In genomic region chr21:35508389-35508888, GRCh38 we compare ENCODE assay signal across 8 cellular contexts.
DNase-seq lines count a peak whose midpoint lies in the region; ATAC-seq and TF ChIP-seq lines count a peak whose summit lies in the region.
"Had no signal": no experiment of that assay in that cellular context is flagged by ENCODE, and none has a peak within 500 bp of the region (broad histone marks: within the 10 kb centered on the region; RNA-seq: fewer than 3 reads in every experiment).

No MANE protein-coding gene starts in this region.

- H3K4me3 Mint-ChIP-seq in H9 (no peak overlapping the region; a peak in 1 of 5 replicates), neural crest cell (no peak overlapping the region)

- H2BK20ac ChIP-seq in H9 (ENCODE audit: low read depth, low read length, poor library complexity, severe bottlenecking), result no peak overlapping the region

- no peak overlapping the region for H2BK120ac ChIP-seq in H9 (ENCODE audit: low read depth, low read length, poor library complexity, severe bottlenecking)

- DNase-seq in H9 (peak; percentile 56), NOMO-1 treated with DMSO at 0.1 percent for 48 hours (lab: John Stamatoyannopoulos, UW; ENCODE audit: unreplicated experiment) (peak; percentile 99), erythroblast (lab: John Stamatoyannopoulos, UW) (peak; percentile 68 to 76), neural crest cell (ENCODE audit: low read depth, low spot score) (peak; percentile 23), cortex of kidney (lab: John Stamatoyannopoulos, UW) (no peak)
- no peak for DNase-seq in stimulated activated CD4-positive, alpha-beta T cell treated with anti-CD3 and anti-CD28 coated beads, Interleukin-12 subunit alpha, Interleukin-12 subunit beta, amount 100 ng/mL, for 4 hours

- H3K27ac ChIP-seq in H9 (ENCODE audit: insufficient read length, low read depth, low read length), result no peak overlapping the region
- H3K27ac ChIP-seq: SK-N-MC had no signal

- no peak overlapping the region for H4K91ac ChIP-seq in H9 (ENCODE audit: insufficient read length, low read depth, low read length)

- peaks cover 65 to 70% of the 10 kb centered on the region in 2 experiments for H3K4me1 Mint-ChIP-seq in H9
- H3K4me1 Mint-ChIP-seq in neural crest cell, result peaks cover 47% of the 10 kb centered on the region

- H3K9me3 Mint-ChIP-seq in H9, result no peaks in the 10 kb centered on the region
- no peaks in the 10 kb centered on the region for H3K9me3 Mint-ChIP-seq in neural crest cell

- H3K36me3 Mint-ChIP-seq in H9 (ENCODE audit: insufficient read depth in 1 of 3, low read depth in 3 of 3) (no peaks in the 10 kb centered on the region), neural crest cell (ENCODE audit: low read depth) (no peaks in the 10 kb centered on the region)

- H3K79me1 ChIP-seq in H9 (ENCODE audit: insufficient read depth, low read depth, low read length, poor library complexity, severe bottlenecking), result no peaks in the 10 kb centered on the region

- H3T11ph ChIP-seq in H9 (ENCODE audit: low read length), result no peak overlapping the region

- H3K27me3 Mint-ChIP-seq in H9 (ENCODE audit: low read depth), result no peaks in the 10 kb centered on the region
- H3K27me3 Mint-ChIP-seq in neural crest cell (ENCODE audit: low read depth), result no peaks in the 10 kb centered on the region

- H3K4me2 ChIP-seq in H9 (ENCODE audit: insufficient read depth, insufficient read length, low read length), result no peak overlapping the region

- H2BK15ac ChIP-seq in H9 (ENCODE audit: low read depth, low read length), result no peak overlapping the region

- WGBS in H9 (ENCODE audit: extremely low coverage, insufficient read length, low lambda C conversion rate), result no CpG with 5 or more reads among the region's 6 CpGs

- peaks cover 14% of the 10 kb centered on the region for H3K4me1 ChIP-seq in H9 (ENCODE audit: insufficient read depth, low read length)

- ATAC-seq in HG03175 (IDR thresholded peaks at IDR 0.05; ENCODE audit: unreplicated experiment), result no peak

- no peak for TF ChIP-seq POLR2A in erythroblast (IDR thresholded peaks at IDR 0.05; ENCODE audit: low read length)

- H2AFZ ChIP-seq in H9 (ENCODE audit: low read length), result no peak overlapping the region

- H3K23me2 ChIP-seq in H9 (ENCODE audit: insufficient read length, low read depth, low read length, poor library complexity, severe bottlenecking), result no peaks in the 10 kb centered on the region

- H3K79me2 ChIP-seq in H9 (ENCODE audit: insufficient read depth, low read length), result no peaks in the 10 kb centered on the region

- no peak overlapping the region for H2BK12ac ChIP-seq in H9 (ENCODE audit: insufficient read length, low read depth, low read length)

- H3K23ac ChIP-seq in H9 (ENCODE audit: insufficient read length, low read depth, low read length), result no peak overlapping the region

- no peak overlapping the region for H4K8ac ChIP-seq in H9 (replicated peaks; ENCODE audit: insufficient read length, low read depth, low read length)

- H2BK5ac ChIP-seq in H9 (ENCODE audit: insufficient read length, low read length), result no peak overlapping the region

- H3K9ac ChIP-seq in H9 (ENCODE audit: extremely low read depth, insufficient read length, low read length), result no peak overlapping the region

- H3K9me3 ChIP-seq in H9 (ENCODE audit: control insufficient read depth, low read depth, low read length), result no peaks in the 10 kb centered on the region

- H3K4ac ChIP-seq in H9 (ENCODE audit: low read depth, low read length), result no peak overlapping the region

- no peak overlapping the region for H4K5ac ChIP-seq in H9 (ENCODE audit: insufficient read length, low read depth, low read length)

- H2AK5ac ChIP-seq in H9 (ENCODE audit: insufficient read length, low read length), result no peak overlapping the region

- no peak overlapping the region for H3K56ac ChIP-seq in H9 (ENCODE audit: insufficient read length, low read depth, low read length)

- H3K27ac Mint-ChIP-seq in H9 (peak overlapping the region in 1 of 3 experiments; percentile 94; a peak in 2 of 7 replicates), neural crest cell (ENCODE audit: unreplicated experiment) (no peak overlapping the region)

- H3K18ac ChIP-seq in H9 (ENCODE audit: insufficient read length, low read depth, low read length), result no peak overlapping the region

- H4K20me1 ChIP-seq in H9 (ENCODE audit: control insufficient read depth, insufficient read depth, insufficient read length), result no peaks in the 10 kb centered on the region

- H3K27me3 ChIP-seq in H9 (ENCODE audit: insufficient read depth, low read length), result no peaks in the 10 kb centered on the region

- TF ChIP-seq CTCF in H9 (conservative IDR thresholded peaks at IDR 0.05) (peak; percentile 56), neural crest cell (conservative IDR thresholded peaks at IDR 0.05) (peak; percentile 34)

- no peak overlapping the region for H3K14ac ChIP-seq in H9 (ENCODE audit: insufficient read depth, low read length)

Comparison
In these comparisons a context has a peak if more than half of its experiments do, and no peak if none do; other contexts are left out.
1. DNase-seq: peak in H9 (single experiment), NOMO-1 treated with DMSO at 0.1 percent for 48 hours (single experiment), erythroblast (2 of 2) and neural crest cell (single experiment); none in cortex of kidney (single experiment) and stimulated activated CD4-positive, alpha-beta T cell treated with anti-CD3 and anti-CD28 coated beads, Interleukin-12 subunit alpha, Interleukin-12 subunit beta, amount 100 ng/mL, for 4 hours (single experiment).